Comparison of ENCODE assay signal across 8 cellular contexts in genomic region chr9:111945216-111945615, GRCh38. TPM values are rescaled to one million over a fixed set of nuclear protein-coding genes. Genes with fewer than 3 reads are reported as not detected.
A peak's percentile ranks its signal among the peaks of the same experiment; 100 is the strongest.
DNase-seq lines count a peak whose midpoint lies in the region; ATAC-seq lines count a peak whose summit lies in the region.

No MANE protein-coding gene starts in this region.

- intact Hi-C loops in Right ventricle myocardium inferior (cut with DNase I) = no loop called here

- ATAC-seq in HG03064 (IDR thresholded peaks at IDR 0.05; ENCODE audit: low read depth, unreplicated experiment) (peak; percentile 72), Right ventricle myocardium inferior (no peak)
- peak; percentile 57 for ATAC-seq in activated naive CD4-positive, alpha-beta T cell treated with anti-CD3 and anti-CD28 coated beads, Interleukin-2, amount 50 U/mL, for 72 hours

- no peak overlapping the region for H3K27ac Mint-ChIP-seq in activated naive CD4-positive, alpha-beta T cell treated with anti-CD3 and anti-CD28 coated beads, Interleukin-2, amount 50 U/mL, for 72 hours

- DNase-seq in stimulated activated CD4-positive, alpha-beta T cell treated with anti-CD3 and anti-CD28 coated beads, Interleukin-2, amount 100 ng/mL, for 24 hours = peak; percentile 32 to 35
- no peak for DNase-seq in stimulated activated CD4-positive, alpha-beta T cell treated with anti-CD3 and anti-CD28 coated beads, Interleukin-12 subunit alpha, Interleukin-12 subunit beta, amount 100 ng/mL, for 4 hours
- DNase-seq in activated naive CD4-positive, alpha-beta T cell treated with anti-CD3 and anti-CD28 coated beads, Interleukin-2, amount 50 U/mL, for 72 hours (ENCODE audit: low spot score in 2 of 2) = no peak
- DNase-seq in ecto neural progenitor cell (ENCODE audit: low spot score) (no peak), Right ventricle myocardium inferior (ENCODE audit: missing footprints) (no peak), NCI-H2081 (lab: John Stamatoyannopoulos, UW) (no peak), NCI-H2196 (lab: John Stamatoyannopoulos, UW; ENCODE audit: unreplicated experiment) (no peak)

- no peaks in the 10 kb centered on the region for H3K36me3 Mint-ChIP-seq in activated naive CD4-positive, alpha-beta T cell treated with anti-CD3 and anti-CD28 coated beads, Interleukin-2, amount 50 U/mL, for 72 hours

- H3K9me3 Mint-ChIP-seq in activated naive CD4-positive, alpha-beta T cell treated with anti-CD3 and anti-CD28 coated beads, Interleukin-2, amount 50 U/mL, for 72 hours = peaks cover 0 to 7% of the 10 kb centered on the region in 2 donors

RNA-seq across cellular contexts. Expression of gene UGCG, which starts 48.6 kb away (rescaled TPM):
- total RNA-seq in activated naive CD4-positive, alpha-beta T cell treated with anti-CD3 and anti-CD28 coated beads, Interleukin-2, amount 50 U/mL, for 72 hours = 10 to 100 TPM; 12.5 to 23.5 TPM
- total RNA-seq in Right ventricle myocardium inferior = 12.8 TPM

Comparison
In these comparisons a context has a peak if more than half of its experiments do, and no peak if none do; other contexts are left out.
1. DNase-seq: peak in stimulated activated CD4-positive, alpha-beta T cell treated with anti-CD3 and anti-CD28 coated beads, Interleukin-2, amount 100 ng/mL, for 24 hours (2 of 2); none in stimulated activated CD4-positive, alpha-beta T cell treated with anti-CD3 and anti-CD28 coated beads, Interleukin-12 subunit alpha, Interleukin-12 subunit beta, amount 100 ng/mL, for 4 hours (single experiment), activated naive CD4-positive, alpha-beta T cell treated with anti-CD3 and anti-CD28 coated beads, Interleukin-2, amount 50 U/mL, for 72 hours (0 of 2), ecto neural progenitor cell (single experiment), Right ventricle myocardium inferior (single experiment), NCI-H2081 (0 of 2) and NCI-H2196 (single experiment).